10 cellular contexts compared by ENCODE assay signal in genomic region chr1:110673805-110674336, GRCh38. TPM values are rescaled to one million over a fixed set of nuclear protein-coding genes. Genes with fewer than 3 reads are reported as not detected.
A peak's percentile ranks its signal among the peaks of the same experiment; 100 is the strongest.
DNase-seq lines count a peak whose midpoint lies in the region; ATAC-seq and TF ChIP-seq lines count a peak whose summit lies in the region.
"Had no signal": no experiment of that assay in that cellular context is flagged by ENCODE, and none has a peak within 500 bp of the region (broad histone marks: within the 10 kb centered on the region; RNA-seq: fewer than 3 reads in every experiment).

No MANE protein-coding gene starts in this region.

- no peak for ATAC-seq in CD4-positive, alpha-beta T cell (ENCODE audit: poor library complexity)
- no peak for ATAC-seq in GM21737 (IDR thresholded peaks at IDR 0.05; ENCODE audit: unreplicated experiment)

- peaks cover 52% of the 10 kb centered on the region for H3K36me3 Mint-ChIP-seq in CD4-positive, alpha-beta T cell (ENCODE audit: low read depth)

- no peaks in the 10 kb centered on the region for H3K4me1 ChIP-seq in osteoblast (ENCODE audit: insufficient read depth, low read length)

- H3K79me2 ChIP-seq in osteoblast (ENCODE audit: insufficient read depth, low read length), result no peaks in the 10 kb centered on the region

- no peak for TF ChIP-seq CTCF in CD4-positive, alpha-beta T cell (IDR thresholded peaks at IDR 0.05)
- TF ChIP-seq CTCF in coronary artery (IDR thresholded peaks at IDR 0.05) (no peak), osteoblast (IDR thresholded peaks at IDR 0.05; ENCODE audit: extremely low read depth, low read depth, low read length) (no peak)

- H2AFZ ChIP-seq in osteoblast (ENCODE audit: low read length), result no peak overlapping the region

- no peaks in the 10 kb centered on the region for H3K27me3 ChIP-seq in CD4-positive, alpha-beta T cell (ENCODE audit: control insufficient read depth, insufficient read depth, low read length)
- peaks cover 62% of the 10 kb centered on the region for H3K27me3 ChIP-seq in osteoblast (ENCODE audit: insufficient read depth, low read length)

- intact Hi-C loops in CD4-positive, alpha-beta T cell (cut with DNase I, micrococcal nuclease), result loop anchor here (2.0 to 10.0 kb wide), 7 partner anchors 15 to 471 kb away; partner anchors contain the start of genes CD53 (in 2 of the 2), CEPT1 (in 1 of the 2) and DRAM2 (in 1 of the 2)

- no peak overlapping the region for H3K4me2 ChIP-seq in osteoblast (ENCODE audit: insufficient read depth, low read length)

- no peaks in the 10 kb centered on the region for H3K9me3 Mint-ChIP-seq in CD4-positive, alpha-beta T cell

- H3K4me1 Mint-ChIP-seq in CD4-positive, alpha-beta T cell (ENCODE audit: low read depth), result peaks cover 62% of the 10 kb centered on the region

- H3K27me3 Mint-ChIP-seq in CD4-positive, alpha-beta T cell, result no peaks in the 10 kb centered on the region

- peak overlapping the region; percentile 89 for H3K4me3 Mint-ChIP-seq in CD4-positive, alpha-beta T cell

- H3K4me3 ChIP-seq in coronary artery, result peak overlapping the region; percentile 78
- H3K4me3 ChIP-seq in osteoblast (ENCODE audit: insufficient read depth, low read length), result no peak overlapping the region

- POLR2A ChIA-PET in CD4-positive, alpha-beta T cell (lab: Charles Lee), result interaction anchor here (0.6 to 5.0 kb wide), 18 partner anchors 10 to 545 kb away, joined by 3 to 94 read pairs (median 9); partner anchors contain the start of gene CD53

- H3K36me3 ChIP-seq in osteoblast (ENCODE audit: insufficient read depth, low read length), result no peaks in the 10 kb centered on the region

- no peaks in the 10 kb centered on the region for H3K9me3 ChIP-seq in CD4-positive, alpha-beta T cell (ENCODE audit: control insufficient read depth, low read length)
- H3K9me3 ChIP-seq in osteoblast (ENCODE audit: low read depth, low read length), result no peaks in the 10 kb centered on the region

- H3K27ac Mint-ChIP-seq in CD4-positive, alpha-beta T cell, result no peak overlapping the region

- peak in 9 of 10 experiments; percentile 16 to 51 (median 25) for DNase-seq in CD4-positive, alpha-beta T cell
- peak in 4 of 5 experiments; percentile 7 to 52 (median 19) for DNase-seq in T-helper 2 cell
- DNase-seq in coronary artery (ENCODE audit: low spot score), result no peak
- peak; percentile 14 for DNase-seq in osteoblast (ENCODE audit: insufficient read length, low spot score, missing footprints)
- no peak for DNase-seq in ecto neural progenitor cell (ENCODE audit: low spot score)
- DNase-seq in NCI-H2029 treated with DMSO at 0.1 percent for 48 hours (lab: John Stamatoyannopoulos, UW), result no peak
- no peak for DNase-seq in GM19240 (ENCODE audit: insufficient read length, low spot score)
- DNase-seq: GF-D8 had no signal

- no peaks in the 10 kb centered on the region for H4K20me1 ChIP-seq in osteoblast (ENCODE audit: insufficient read depth, low read length)

- CTCF ChIA-PET in CD4-positive, alpha-beta T cell (lab: Charles Lee), result interaction anchor here (0.8 to 3.1 kb wide), 9 partner anchors 10 to 110 kb away, joined by 3 to 25 read pairs (median 4); no protein-coding TSS in a partner anchor

- peak overlapping the region; percentile 93 for H3K27ac ChIP-seq in CD4-positive, alpha-beta T cell (ENCODE audit: low read depth, low read length)
- no peak overlapping the region for H3K27ac ChIP-seq in coronary artery
- no peak overlapping the region for H3K27ac ChIP-seq in osteoblast (ENCODE audit: low read depth, low read length)

RNA-seq across cellular contexts. Expression of gene KCNA3, which starts 0.9 kb away (rescaled TPM):
- 100 to 1,000 TPM; 112 to 118 TPM for total RNA-seq in CD4-positive, alpha-beta T cell
- not detected in 2 replicates for total RNA-seq in osteoblast
- total RNA-seq: M059J had no signal

Comparison
In these comparisons a context has a peak if more than half of its experiments do, and no peak if none do; other contexts are left out.
1. DNase-seq: peak in CD4-positive, alpha-beta T cell (9 of 10), T-helper 2 cell (4 of 5) and osteoblast (single experiment); none in coronary artery (single experiment), ecto neural progenitor cell (single experiment), NCI-H2029 treated with DMSO at 0.1 percent for 48 hours (single experiment) and GM19240 (single experiment).
2. RNA of gene KCNA3, which starts 0.9 kb away (total RNA-seq): 112 to 118 TPM in CD4-positive, alpha-beta T cell; not detected in osteoblast; every median in the first group is over 100 times any median in the second.